1 cellular context compared by ENCODE assay signal in the genomic region with DNA sequence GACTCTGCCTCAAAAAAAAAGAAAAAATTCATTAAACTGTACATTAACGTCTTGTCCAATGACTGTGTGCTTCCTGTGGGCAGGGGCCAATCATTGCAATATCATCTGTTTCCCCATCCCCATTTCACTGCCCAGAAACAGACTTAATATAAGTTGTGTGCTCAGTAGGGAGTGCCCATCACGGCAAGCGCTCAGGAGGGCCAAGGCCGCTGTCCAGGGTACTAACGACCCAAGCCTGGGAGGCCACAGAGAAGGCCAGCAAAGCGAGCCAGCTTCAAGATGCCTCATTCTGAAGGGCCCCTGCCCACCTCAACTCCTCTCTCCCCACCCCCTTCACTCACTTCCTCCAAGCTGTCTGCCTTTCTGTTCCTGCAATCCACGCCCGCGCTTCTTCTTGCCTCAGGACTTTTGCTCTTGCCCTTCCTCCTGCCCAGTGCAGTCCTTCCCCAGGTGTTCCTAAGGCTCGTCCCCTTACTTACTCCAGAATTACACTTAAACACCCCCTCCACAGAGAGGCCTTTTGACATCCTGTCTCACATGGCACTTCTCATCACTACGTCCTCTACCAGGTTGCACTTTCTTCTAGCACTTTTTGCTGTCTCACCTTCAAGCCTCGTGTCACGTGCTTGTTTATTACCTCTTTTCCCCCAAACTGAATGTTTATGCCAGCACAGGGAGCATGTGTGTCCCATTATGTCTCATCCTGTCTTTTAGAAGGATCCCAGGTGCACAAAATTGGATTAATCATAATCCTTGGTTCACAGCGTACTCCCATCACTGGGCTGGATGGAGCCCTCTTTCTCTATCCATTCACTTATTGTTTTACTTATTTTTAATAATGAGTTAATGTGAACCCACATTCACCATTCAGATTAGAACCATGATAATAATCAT.
A peak's percentile ranks its signal among the peaks of the same experiment; 100 is the strongest.
TF ChIP-seq lines count a peak whose summit lies in the region.

No MANE protein-coding gene starts in this region.

TF ChIP-seq in HepG2, 621 proteins besides CTCF, POLR2A, EP300 and RAD21 (continued from another document):
- TF ChIP-seq, protein P1, sequence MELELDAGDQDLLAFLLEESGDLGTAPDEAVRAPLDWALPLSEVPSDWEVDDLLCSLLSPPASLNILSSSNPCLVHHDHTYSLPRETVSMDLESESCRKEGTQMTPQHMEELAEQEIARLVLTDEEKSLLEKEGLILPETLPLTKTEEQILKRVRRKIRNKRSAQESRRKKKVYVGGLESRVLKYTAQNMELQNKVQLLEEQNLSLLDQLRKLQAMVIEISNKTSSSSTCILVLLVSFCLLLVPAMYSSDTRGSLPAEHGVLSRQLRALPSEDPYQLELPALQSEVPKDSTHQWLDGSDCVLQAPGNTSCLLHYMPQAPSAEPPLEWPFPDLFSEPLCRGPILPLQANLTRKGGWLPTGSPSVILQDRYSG (CRISPR knock-in tag; IDR thresholded peaks at IDR 0.05): no peak
- TF ChIP-seq EHMT2 (IDR thresholded peaks at IDR 0.05; ENCODE audit: borderline replicate concordance, low read depth, low read length) (peak; percentile 80), ERF (CRISPR knock-in tag; IDR thresholded peaks at IDR 0.05) (0 out of 2 replicates have a peak, but pooled peaks have one; percentile 32), ZNF552 (CRISPR knock-in tag; IDR thresholded peaks at IDR 0.05; ENCODE audit: borderline replicate concordance) (no peak), NKX3-1 (CRISPR knock-in tag; IDR thresholded peaks at IDR 0.05) (0 out of 2 replicates have a peak, but pooled peaks have one; percentile 55), ZNF263 (CRISPR knock-in tag; IDR thresholded peaks at IDR 0.05) (0 out of 2 replicates have a peak, but pooled peaks have one; percentile 45), TEAD3 (CRISPR knock-in tag; optimal IDR thresholded peaks at IDR 0.05; ENCODE audit: borderline replicate concordance) (peak; percentile 26), ZSCAN9 (CRISPR knock-in tag; IDR thresholded peaks at IDR 0.05; ENCODE audit: borderline replicate concordance) (0 out of 2 replicates have a peak, but pooled peaks have one; percentile 44)
- TF ChIP-seq, protein P2, sequence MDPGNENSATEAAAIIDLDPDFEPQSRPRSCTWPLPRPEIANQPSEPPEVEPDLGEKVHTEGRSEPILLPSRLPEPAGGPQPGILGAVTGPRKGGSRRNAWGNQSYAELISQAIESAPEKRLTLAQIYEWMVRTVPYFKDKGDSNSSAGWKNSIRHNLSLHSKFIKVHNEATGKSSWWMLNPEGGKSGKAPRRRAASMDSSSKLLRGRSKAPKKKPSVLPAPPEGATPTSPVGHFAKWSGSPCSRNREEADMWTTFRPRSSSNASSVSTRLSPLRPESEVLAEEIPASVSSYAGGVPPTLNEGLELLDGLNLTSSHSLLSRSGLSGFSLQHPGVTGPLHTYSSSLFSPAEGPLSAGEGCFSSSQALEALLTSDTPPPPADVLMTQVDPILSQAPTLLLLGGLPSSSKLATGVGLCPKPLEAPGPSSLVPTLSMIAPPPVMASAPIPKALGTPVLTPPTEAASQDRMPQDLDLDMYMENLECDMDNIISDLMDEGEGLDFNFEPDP (CRISPR knock-in tag; conservative IDR thresholded peaks at IDR 0.05): 0 out of 2 replicates have a peak, but pooled peaks have one; percentile 41
